In genomic region chr6:148934534-148934933, GRCh38 we compare ENCODE assay signal across 13 cellular contexts.
DNase-seq lines count a peak whose midpoint lies in the region; ATAC-seq, FAIRE-seq and TF ChIP-seq lines count a peak whose summit lies in the region.
"Had no signal": no experiment of that assay in that cellular context is flagged by ENCODE, and none has a peak within 500 bp of the region (broad histone marks: within the 10 kb centered on the region; RNA-seq: fewer than 3 reads in every experiment).

No MANE protein-coding gene starts in this region.

- H3K4me2 ChIP-seq in K562 (ENCODE audit: insufficient read depth, low read length) (no peak overlapping the region), mesenchymal stem cell (ENCODE audit: low read length, poor library complexity, severe bottlenecking) (no peak overlapping the region)

- H2BK5ac ChIP-seq in mesenchymal stem cell (ENCODE audit: low read depth, low read length, poor library complexity, severe bottlenecking), result no peak overlapping the region

- no TSS peak for BruUV-seq in K562 (replicated peaks; lab: Mats Ljungman, UMichigan)

- no peak overlapping the region for H2BK12ac ChIP-seq in mesenchymal stem cell (ENCODE audit: low read length in 2 of 2)

- TF ChIP-seq POLR2A in K562 (conservative IDR thresholded peaks at IDR 0.05), result no peak

- H3K27ac ChIP-seq in K562 (ENCODE audit: extremely low read depth, low read depth, low read length) (no peak overlapping the region), mesenchymal stem cell (ENCODE audit: low read length, poor library complexity, severe bottlenecking) (no peak overlapping the region)

- H4K20me1 ChIP-seq in K562 (replicated peaks; ENCODE audit: control insufficient read depth, insufficient read depth, low read length), result no peaks in the 10 kb centered on the region

- FAIRE-seq in K562 (lab: Jason Lieb, UNC), result no peak
- FAIRE-seq: GM12892, TTC549 had no signal

- H3K4me1 Mint-ChIP-seq in activated CD4-positive, alpha-beta T cell treated with anti-CD3 and anti-CD28 coated beads for 36 hours, result no peaks in the 10 kb centered on the region
- H3K4me1 Mint-ChIP-seq: stimulated activated naive CD8-positive, alpha-beta T cell treated with anti-CD3 and anti-CD28 coated beads, Interleukin-15, amount 100 ng/mL, for 72 hours had no signal

- POLR2A ChIA-PET in K562 (lab: Yijun Ruan, JAX), result interaction anchor here (1.2 kb wide), 1 partner anchor 9 kb away, joined by 3 read pairs; no protein-coding TSS in a partner anchor
- POLR2A ChIA-PET in activated CD4-positive, alpha-beta T cell treated with anti-CD3 and anti-CD28 coated beads for 36 hours (lab: Charles Lee), result no interaction called here

- H3K36me3 ChIP-seq in K562 (ENCODE audit: control insufficient read depth, insufficient read depth, low read length), result no peaks in the 10 kb centered on the region
- no peaks in the 10 kb centered on the region for H3K36me3 ChIP-seq in mesenchymal stem cell (ENCODE audit: control insufficient read depth in 1 of 2, insufficient read depth in 2 of 2, low read depth in 1 of 2, low read length in 2 of 2)

- H3K9me1 ChIP-seq in K562 (ENCODE audit: control insufficient read depth, insufficient read depth, low read length), result no peaks in the 10 kb centered on the region

- no peak overlapping the region for H3K23ac ChIP-seq in mesenchymal stem cell (ENCODE audit: low read length in 2 of 2)

- H3K18ac ChIP-seq in mesenchymal stem cell (ENCODE audit: low read depth in 1 of 2, low read length in 2 of 2), result no peak overlapping the region

- ATAC-seq in K562 (no peak), GM21390 (IDR thresholded peaks at IDR 0.05; ENCODE audit: unreplicated experiment) (no peak), HG02678 (IDR thresholded peaks at IDR 0.05; ENCODE audit: unreplicated experiment) (no peak), GM19328 (IDR thresholded peaks at IDR 0.05; ENCODE audit: unreplicated experiment) (no peak)
- ATAC-seq in activated CD4-positive, alpha-beta T cell treated with anti-CD3 and anti-CD28 coated beads for 36 hours, result no peak
- ATAC-seq: stimulated activated naive CD8-positive, alpha-beta T cell treated with anti-CD3 and anti-CD28 coated beads, Interleukin-15, amount 100 ng/mL, for 72 hours had no signal

- H2AFZ ChIP-seq in K562 (ENCODE audit: low read depth, low read length), result no peak overlapping the region
- no peak overlapping the region for H2AFZ ChIP-seq in mesenchymal stem cell (ENCODE audit: low read depth, low read length)

- CTCF ChIA-PET in K562 (lab: Yijun Ruan, JAX; ENCODE audit: low intra/inter-chr PET ratio), result no interaction called here
- CTCF ChIA-PET in activated CD4-positive, alpha-beta T cell treated with anti-CD3 and anti-CD28 coated beads for 36 hours (lab: Charles Lee), result interaction anchor here (0.6 kb wide), 1 partner anchor 16 kb away, joined by 4 read pairs; no protein-coding TSS in a partner anchor

- TF ChIP-seq RAD21 in K562 (CRISPR knock-in tag; conservative IDR thresholded peaks at IDR 0.05 in 1 of 2, IDR thresholded peaks at IDR 0.05 in 1 of 2), result no peak

- no peak overlapping the region for H2BK120ac ChIP-seq in mesenchymal stem cell (ENCODE audit: low read depth, low read length)

- no peaks in the 10 kb centered on the region for H3K9me3 Mint-ChIP-seq in activated CD4-positive, alpha-beta T cell treated with anti-CD3 and anti-CD28 coated beads for 36 hours (ENCODE audit: low read depth)
- H3K9me3 Mint-ChIP-seq: stimulated activated naive CD8-positive, alpha-beta T cell treated with anti-CD3 and anti-CD28 coated beads, Interleukin-15, amount 100 ng/mL, for 72 hours had no signal

- H2BK15ac ChIP-seq in mesenchymal stem cell (ENCODE audit: low read depth, poor library complexity, severe bottlenecking), result no peak overlapping the region

- no peaks in the 10 kb centered on the region for H3K79me1 ChIP-seq in mesenchymal stem cell (replicated peaks; ENCODE audit: low read length, poor library complexity, severe bottlenecking)

- no peaks in the 10 kb centered on the region for H3K36me3 Mint-ChIP-seq in activated CD4-positive, alpha-beta T cell treated with anti-CD3 and anti-CD28 coated beads for 36 hours (ENCODE audit: low read depth)
- H3K36me3 Mint-ChIP-seq: CD4-positive, alpha-beta memory T cell had no signal

- H3K14ac ChIP-seq in mesenchymal stem cell (ENCODE audit: low read length in 2 of 2), result no peak overlapping the region

- no peaks in the 10 kb centered on the region for H3K79me2 ChIP-seq in K562 (ENCODE audit: control insufficient read depth, insufficient read depth, low read length)

- no peak for TF ChIP-seq EP300 in K562 (IDR thresholded peaks at IDR 0.05; ENCODE audit: low read length)

- H3K4ac ChIP-seq in mesenchymal stem cell (ENCODE audit: low read depth in 1 of 2, low read length in 2 of 2), result no peak overlapping the region

- H3K4me3 ChIP-seq in K562 (no peak overlapping the region), mesenchymal stem cell (ENCODE audit: insufficient read depth in 1 of 2, low read depth in 1 of 2, low read length in 2 of 2) (peak overlapping the region in 1 of 2 experiments; percentile 16)

- no peak for TF ChIP-seq CTCF in K562 (IDR thresholded peaks at IDR 0.05 in 2 of 3, conservative IDR thresholded peaks at IDR 0.05 in 1 of 3; ENCODE audit: insufficient read depth in 2 of 3, low read depth in 1 of 3, low read length in 3 of 3)

- no peaks in the 10 kb centered on the region for H3K9me3 ChIP-seq in K562 (replicated peaks; ENCODE audit: control insufficient read depth, insufficient read depth, low read depth, low read length)
- H3K9me3 ChIP-seq in mesenchymal stem cell (ENCODE audit: control insufficient read depth, low read length), result no peaks in the 10 kb centered on the region

- H3K27ac Mint-ChIP-seq in activated CD4-positive, alpha-beta T cell treated with anti-CD3 and anti-CD28 coated beads for 36 hours, result no peak overlapping the region

- DNase-seq in AG08395 (ENCODE audit: low spot score) (peak; percentile 68), HT1080 (ENCODE audit: low read depth) (peak; percentile 26), K562 (ENCODE audit: extremely low read depth in 1 of 4, low spot score in 3 of 4) (no peak), mesenchymal stem cell (peak; percentile 13)
- no peak for DNase-seq in activated CD4-positive, alpha-beta T cell treated with anti-CD3 and anti-CD28 coated beads for 36 hours
- DNase-seq: activated effector memory CD4-positive, alpha-beta T cell treated with anti-CD3 and anti-CD28 coated beads, Interleukin-2, amount 50 U/mL, for 16 hours; CD4-positive, alpha-beta memory T cell; stimulated activated naive CD8-positive, alpha-beta T cell treated with anti-CD3 and anti-CD28 coated beads, Interleukin-15, amount 100 ng/mL, for 72 hours had no signal

- H3K27me3 ChIP-seq in K562 (ENCODE audit: control insufficient read depth in 2 of 2, insufficient read depth in 2 of 2, low read length in 2 of 2), result 0 out of 5 replicates have a peak, but pooled peaks cover 0 to 4% of the 10 kb centered on the region in 2 experiments
- H3K27me3 ChIP-seq in mesenchymal stem cell (ENCODE audit: control insufficient read depth in 1 of 2, insufficient read depth in 1 of 2, low read length in 2 of 2), result no peaks in the 10 kb centered on the region

- intact Hi-C loops in K562 (cut with micrococcal nuclease), result no loop called here
- intact Hi-C loops in activated CD4-positive, alpha-beta T cell treated with anti-CD3 and anti-CD28 coated beads for 36 hours (cut with DNase I, micrococcal nuclease), result no loop called here

- in situ Hi-C loops in K562 (cut with MboI), result no loop called here

- H3K4me3 Mint-ChIP-seq in activated CD4-positive, alpha-beta T cell treated with anti-CD3 and anti-CD28 coated beads for 36 hours, result no peak overlapping the region
- H3K4me3 Mint-ChIP-seq: CD4-positive, alpha-beta memory T cell; stimulated activated naive CD8-positive, alpha-beta T cell treated with anti-CD3 and anti-CD28 coated beads, Interleukin-15, amount 100 ng/mL, for 72 hours had no signal

- WGBS in K562 (ENCODE audit: insufficient coverage, low coverage, missing lambda C conversion rate), result 0% methylated on average over 4 of the region's 4 CpGs
- 64% methylated on average over 3 of the region's 4 CpGs for WGBS in mesenchymal stem cell

- H2AK5ac ChIP-seq in mesenchymal stem cell (ENCODE audit: low read length, severe bottlenecking), result no peak overlapping the region

- H4K8ac ChIP-seq in mesenchymal stem cell (ENCODE audit: low read length), result no peak overlapping the region

- no peaks in the 10 kb centered on the region for H3K4me1 ChIP-seq in K562 (replicated peaks in 1 of 2; ENCODE audit: control insufficient read depth in 2 of 2, insufficient read depth in 2 of 2, low read length in 2 of 2)
- no peaks in the 10 kb centered on the region for H3K4me1 ChIP-seq in mesenchymal stem cell (ENCODE audit: control insufficient read depth, insufficient read depth, low read depth, low read length)

- no peak overlapping the region for H4K91ac ChIP-seq in mesenchymal stem cell (ENCODE audit: low read length)

- H3K27me3 Mint-ChIP-seq in activated CD4-positive, alpha-beta T cell treated with anti-CD3 and anti-CD28 coated beads for 36 hours, result no peaks in the 10 kb centered on the region
- H3K27me3 Mint-ChIP-seq: CD4-positive, alpha-beta memory T cell had no signal

- H3K9ac ChIP-seq in K562 (ENCODE audit: insufficient read depth in 1 of 2, low read depth in 2 of 2, low read length in 2 of 2) (no peak overlapping the region), mesenchymal stem cell (ENCODE audit: low read length) (peak overlapping the region; percentile 41)

TF ChIP-seq in K562, 482 proteins besides CTCF, POLR2A, EP300 and RAD21:
- TF ChIP-seq ZNF764 (CRISPR knock-in tag; IDR thresholded peaks at IDR 0.05; ENCODE audit: low read depth) (no peak), KHSRP (IDR thresholded peaks at IDR 0.05) (no peak), SPI1 (IDR thresholded peaks at IDR 0.05; ENCODE audit: borderline replicate concordance, low read depth, low read length) (peak; percentile 54; the same call in 1 of the 2 replicates), TEAD4 (IDR thresholded peaks at IDR 0.05; ENCODE audit: low read length) (no peak), TEAD4 (CRISPR knock-in tag; IDR thresholded peaks at IDR 0.05; ENCODE audit: borderline replicate concordance) (no peak), COPS2 (conservative IDR thresholded peaks at IDR 0.05) (no peak)

Comparison
In these comparisons a context has a peak if more than half of its experiments do, and no peak if none do; other contexts are left out.
1. DNase-seq: peak in AG08395 (single experiment), HT1080 (single experiment) and mesenchymal stem cell (single experiment); none in K562 (0 of 4) and activated CD4-positive, alpha-beta T cell treated with anti-CD3 and anti-CD28 coated beads for 36 hours (single experiment).